In the genomic region with DNA sequence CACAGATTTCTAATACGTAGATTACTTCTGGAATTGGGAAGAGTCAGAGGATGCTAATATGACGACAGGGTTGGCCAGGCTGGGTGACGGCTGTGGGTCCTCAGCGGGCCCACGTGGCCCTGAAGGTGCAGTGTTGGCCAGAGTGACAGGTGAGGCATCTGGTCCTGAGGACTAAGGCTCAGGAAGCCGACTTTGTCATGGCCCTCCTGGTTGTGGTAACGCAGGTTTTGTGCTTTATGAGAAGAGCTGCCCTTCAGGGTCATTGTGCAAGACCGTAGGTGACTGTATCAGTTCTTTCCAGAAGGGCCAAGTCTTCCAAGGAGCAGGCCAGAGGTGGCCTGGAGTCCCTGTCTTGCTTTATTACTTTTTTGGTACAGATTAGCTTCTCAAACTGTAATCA, we compare ENCODE assay signal across 1 cellular context.
TF ChIP-seq lines count a peak whose summit lies in the region.

No MANE protein-coding gene starts in this region.

TF ChIP-seq in GM12878, 131 proteins besides CTCF, POLR2A, EP300 and RAD21:
- TF ChIP-seq ASH2L (IDR thresholded peaks at IDR 0.05; ENCODE audit: borderline replicate concordance, low read depth) (no peak), POLR2AphosphoS5 (IDR thresholded peaks at IDR 0.05; ENCODE audit: low read length) (peak; percentile 39)
